Comparison of ENCODE assay signal across 2 cellular contexts in genomic region chr22:20256562-20257473, GRCh38.
TF ChIP-seq lines count a peak whose summit lies in the region.

No MANE protein-coding gene starts in this region.

TF ChIP-seq in HepG2, 621 proteins besides CTCF, POLR2A, EP300 and RAD21:
- TF ChIP-seq ZNF264 (CRISPR knock-in tag; IDR thresholded peaks at IDR 0.05) (peak; percentile 98), KAT2B (IDR thresholded peaks at IDR 0.05; ENCODE audit: borderline replicate concordance, low read depth, low read length) (no peak), MNT (IDR thresholded peaks at IDR 0.05) (peak; percentile 45)

TF ChIP-seq in K562, 482 proteins besides CTCF, POLR2A, EP300 and RAD21 (continues in another document):
- TF ChIP-seq PHF21A (IDR thresholded peaks at IDR 0.05; ENCODE audit: borderline replicate concordance, low read depth) (no peak), ZNF23 (CRISPR knock-in tag; IDR thresholded peaks at IDR 0.05) (no peak), JUN (IDR thresholded peaks at IDR 0.05; ENCODE audit: borderline replicate concordance, low read depth, low read length) (no peak), JUN (CRISPR knock-in tag; IDR thresholded peaks at IDR 0.05; ENCODE audit: borderline replicate concordance) (no peak), RHOXF2B (CRISPR knock-in tag; conservative IDR thresholded peaks at IDR 0.05) (no peak; the same call in 1 of the 2 replicates), MTF1 (CRISPR knock-in tag; IDR thresholded peaks at IDR 0.05; ENCODE audit: borderline replicate concordance) (peak; percentile 70; the same call in 1 of the 2 replicates), GMEB1 (CRISPR knock-in tag; IDR thresholded peaks at IDR 0.05) (peak; percentile 37; the same call in 1 of the 2 replicates), PATZ1 (CRISPR knock-in tag; IDR thresholded peaks at IDR 0.05; ENCODE audit: borderline replicate concordance) (peak; percentile 62; the same call in 1 of the 2 replicates), MLX (CRISPR knock-in tag; conservative IDR thresholded peaks at IDR 0.05) (0 out of 4 replicates have a peak, but pooled peaks of 1 of the 2 experiments have one; percentile 59), PTRF (tag; IDR thresholded peaks at IDR 0.05) (0 out of 2 replicates have a peak, but pooled peaks have one; percentile 19), ZKSCAN8 (CRISPR knock-in tag; IDR thresholded peaks at IDR 0.05) (peak; percentile 98), SP1 (CRISPR knock-in tag; IDR thresholded peaks at IDR 0.05) (no peak), ARID3B (CRISPR knock-in tag; IDR thresholded peaks at IDR 0.05; ENCODE audit: borderline replicate concordance) (peak; percentile 80; the same call in 1 of the 2 replicates), ZBTB17 (CRISPR knock-in tag; IDR thresholded peaks at IDR 0.05) (0 out of 2 replicates have a peak, but pooled peaks have one; percentile 27), ZNF121 (CRISPR knock-in tag; conservative IDR thresholded peaks at IDR 0.05) (no peak), TEAD4 (IDR thresholded peaks at IDR 0.05; ENCODE audit: low read length) (no peak), TEAD4 (CRISPR knock-in tag; IDR thresholded peaks at IDR 0.05; ENCODE audit: borderline replicate concordance) (no peak), SMAD2 (IDR thresholded peaks at IDR 0.05; ENCODE audit: low read depth, low read length) (no peak), BRF2 (IDR thresholded peaks at IDR 0.05; ENCODE audit: borderline replicate concordance, insufficient read depth, insufficient read length) (no peak), ESRRB (CRISPR knock-in tag; IDR thresholded peaks at IDR 0.05; ENCODE audit: borderline replicate concordance) (no peak), ZNF512 (tag; IDR thresholded peaks at IDR 0.05) (no peak), UBTF (IDR thresholded peaks at IDR 0.05; ENCODE audit: borderline replicate concordance in 1 of 2, low read depth in 2 of 2, low read length in 2 of 2) (no peak), MCM2 (IDR thresholded peaks at IDR 0.05; ENCODE audit: low read depth) (no peak), ZBTB9 (CRISPR knock-in tag; IDR thresholded peaks at IDR 0.05) (peak; percentile 81; the same call in 1 of the 2 replicates), ZNF174 (CRISPR knock-in tag; IDR thresholded peaks at IDR 0.05) (0 out of 2 replicates have a peak, but pooled peaks have one; percentile 28), CHD1 (IDR thresholded peaks at IDR 0.05; ENCODE audit: low read length) (peak; percentile 13), KDM4B (IDR thresholded peaks at IDR 0.05; ENCODE audit: borderline replicate concordance in 2 of 2, low read depth in 1 of 2) (peak in 1 of 2 experiments; percentile 20; a peak in 1 of 4 replicates), SRF (CRISPR knock-in tag; IDR thresholded peaks at IDR 0.05) (0 out of 4 replicates have a peak, but pooled peaks of 1 of the 2 experiments have one; percentile 17), E2F3 (CRISPR knock-in tag; IDR thresholded peaks at IDR 0.05) (peak; percentile 11; the same call in 1 of the 2 replicates), ATF4 (CRISPR knock-in tag; IDR thresholded peaks at IDR 0.05) (peak; percentile 53; the same call in 1 of the 2 replicates), OTX1 (CRISPR knock-in tag; IDR thresholded peaks at IDR 0.05) (0 out of 2 replicates have a peak, but pooled peaks have one; percentile 20), RCOR1 (IDR thresholded peaks at IDR 0.05; ENCODE audit: borderline replicate concordance in 1 of 2, low read depth in 2 of 2, low read length in 2 of 2) (peak in 1 of 2 experiments; percentile 52; a peak in 2 of 4 replicates), MLLT1 (IDR thresholded peaks at IDR 0.05) (no peak), ID3 (CRISPR knock-in tag; IDR thresholded peaks at IDR 0.05) (no peak), ID3 (tag; IDR thresholded peaks at IDR 0.05) (peak; percentile 83; the same call in 1 of the 2 replicates), GABPB1 (CRISPR knock-in tag; IDR thresholded peaks at IDR 0.05) (no peak), ESRRA (IDR thresholded peaks at IDR 0.05; ENCODE audit: borderline replicate concordance, low read depth) (peak; percentile 79), CBX5 (IDR thresholded peaks at IDR 0.05; ENCODE audit: borderline replicate concordance, low read depth) (no peak), BRD9 (IDR thresholded peaks at IDR 0.05; ENCODE audit: low read depth, partially characterized antibody) (no peak), BRCA1 (IDR thresholded peaks at IDR 0.05) (no peak), BRCA1 (CRISPR knock-in tag; IDR thresholded peaks at IDR 0.05) (0 out of 2 replicates have a peak, but pooled peaks have one; percentile 90), TRIM28 (IDR thresholded peaks at IDR 0.05) (no peak), CREB1 (IDR thresholded peaks at IDR 0.05) (no peak), CREB1 (CRISPR knock-in tag; IDR thresholded peaks at IDR 0.05) (no peak)
